Comparison of ENCODE assay signal across 15 cellular contexts in genomic region chr4:41185614-41186609, GRCh38. TPM values are rescaled to one million over a fixed set of nuclear protein-coding genes. Genes with fewer than 3 reads are reported as not detected.
DNase-seq lines count a peak whose midpoint lies in the region; ATAC-seq and TF ChIP-seq lines count a peak whose summit lies in the region.
"Had no signal": no experiment of that assay in that cellular context is flagged by ENCODE, and none has a peak within 500 bp of the region (broad histone marks: within the 10 kb centered on the region; RNA-seq: fewer than 3 reads in every experiment).

No MANE protein-coding gene starts in this region.

- CTCF ChIA-PET in SK-N-SH (lab: Yijun Ruan, JAX) = interaction anchor here (0.9 to 1.4 kb wide), 2 partner anchors 9 to 28 kb away, joined by 3 to 4 read pairs; partner anchors contain the start of gene APBB2

- ATAC-seq in omental fat pad (ENCODE audit: low FRiP score) (peak; percentile 62), GM21526 (IDR thresholded peaks at IDR 0.05; ENCODE audit: low FRiP score, unreplicated experiment) (no peak)

- no peak for TF ChIP-seq EP300 in SK-N-SH (IDR thresholded peaks at IDR 0.05; ENCODE audit: borderline replicate concordance in 1 of 2, low read depth in 1 of 2, low read length in 1 of 2)

- H3K9ac ChIP-seq in SK-N-SH (peak overlapping the region; percentile 5; the same call in 1 of the 2 replicates), fibroblast of lung (ENCODE audit: insufficient read depth, low read length) (no peak overlapping the region)

- peaks cover 100% of the 10 kb centered on the region for H3K79me2 ChIP-seq in SK-N-SH (ENCODE audit: insufficient read depth)
- H3K79me2 ChIP-seq in fibroblast of lung (ENCODE audit: control insufficient read depth, insufficient read depth, low read length) = peaks cover 33% of the 10 kb centered on the region

- H3K9me3 ChIP-seq in SK-N-SH (no peaks in the 10 kb centered on the region), fibroblast of lung (ENCODE audit: control insufficient read depth, insufficient read depth, low read depth, low read length) (no peaks in the 10 kb centered on the region)
- H3K9me3 ChIP-seq: MG63, Peyer's patch had no signal

- 55% methylated on average over 5 of the region's 5 CpGs for WGBS in SK-N-SH (ENCODE audit: low lambda C conversion rate)

- no peak overlapping the region for H2AFZ ChIP-seq in SK-N-SH (ENCODE audit: low read depth)
- no peak overlapping the region for H2AFZ ChIP-seq in fibroblast of lung (ENCODE audit: low read length)

- TF ChIP-seq CTCF in GM06990 (IDR thresholded peaks at IDR 0.05; ENCODE audit: insufficient read depth, low read length, poor library complexity, severe bottlenecking) (no peak), SK-N-SH (IDR thresholded peaks at IDR 0.05) (no peak), fibroblast of lung (conservative IDR thresholded peaks at IDR 0.05 in 1 of 2, IDR thresholded peaks at IDR 0.05 in 1 of 2; ENCODE audit: low read depth in 1 of 2, low read length in 2 of 2) (no peak), omental fat pad (IDR thresholded peaks at IDR 0.05) (no peak)

- DNase-seq in GM06990 (ENCODE audit: extremely low read depth, insufficient read length) (no peak), SK-N-SH (no peak), fibroblast of lung (ENCODE audit: low read depth in 2 of 2) (peak; percentile 34 to 57), omental fat pad (ENCODE audit: low spot score) (no peak), GF-D8 (lab: John Stamatoyannopoulos, UW) (no peak), H7 (no peak)
- no peak for DNase-seq in NK-92 treated with Interleukin-12 subunit alpha and Interleukin-12 subunit beta, amount 100 ng/mL, for 24 hours (lab: John Stamatoyannopoulos, UW)
- DNase-seq: activated CD4-positive, alpha-beta T cell treated with anti-CD3 and anti-CD28 coated beads, Interleukin-2, amount 50 U/mL, for 1 hour; endodermal cell; GOT3; MG63; midbrain; Peyer's patch; posterior cingulate gyrus had no signal

- H3F3A ChIP-seq in SK-N-SH (replicated peaks; ENCODE audit: insufficient read depth) = no peaks in the 10 kb centered on the region

- H3K36me3 ChIP-seq in GM06990 (ENCODE audit: control insufficient read depth, insufficient read depth, low read length) = no peaks in the 10 kb centered on the region
- H3K36me3 ChIP-seq in SK-N-SH (replicated peaks in 1 of 2; ENCODE audit: control insufficient read depth in 1 of 2, insufficient read depth in 2 of 2, low read length in 1 of 2) = no peaks in the 10 kb centered on the region
- no peaks in the 10 kb centered on the region for H3K36me3 ChIP-seq in fibroblast of lung (ENCODE audit: control insufficient read depth, insufficient read depth, low read length)
- no peaks in the 10 kb centered on the region for H3K36me3 ChIP-seq in H7 (replicated peaks; ENCODE audit: control insufficient read depth, insufficient read depth, low read length)
- H3K36me3 ChIP-seq: MG63, Peyer's patch had no signal

- no peaks in the 10 kb centered on the region for H3K9me2 ChIP-seq in SK-N-SH

- H3K27ac ChIP-seq in SK-N-SH (ENCODE audit: low read depth in 2 of 2, low read length in 1 of 2) (peak overlapping the region; percentile 36 to 53), fibroblast of lung (ENCODE audit: insufficient read depth, low read length) (no peak overlapping the region)
- H3K27ac ChIP-seq: Peyer's patch had no signal

- no peaks in the 10 kb centered on the region for H3K27me3 ChIP-seq in GM06990 (replicated peaks; ENCODE audit: control insufficient read depth, insufficient read depth, low read length)
- no peaks in the 10 kb centered on the region for H3K27me3 ChIP-seq in SK-N-SH (ENCODE audit: insufficient read depth)
- no peaks in the 10 kb centered on the region for H3K27me3 ChIP-seq in fibroblast of lung (ENCODE audit: control insufficient read depth, insufficient read depth, low read length)
- no peaks in the 10 kb centered on the region for H3K27me3 ChIP-seq in H7 (ENCODE audit: control insufficient read depth, insufficient read depth, low read length)
- H3K27me3 ChIP-seq: MG63, Peyer's patch had no signal

- TF ChIP-seq RAD21 in SK-N-SH (IDR thresholded peaks at IDR 0.05; ENCODE audit: low read length) = no peak

- H3K4me2 ChIP-seq in SK-N-SH = peak overlapping the region; percentile 48; the same call in 1 of the 2 replicates
- peak overlapping the region; percentile 91 for H3K4me2 ChIP-seq in fibroblast of lung (ENCODE audit: extremely low read depth, insufficient read depth, low read length)

- POLR2A ChIA-PET in SK-N-SH (lab: Yijun Ruan, JAX) = no interaction called here

- H3K4me1 ChIP-seq in SK-N-SH (ENCODE audit: control insufficient read depth in 1 of 2, insufficient read depth in 2 of 2, low read depth in 1 of 2, low read length in 1 of 2) = peaks cover 7 to 18% of the 10 kb centered on the region in 2 experiments; a peak in 3 of 4 replicates
- no peaks in the 10 kb centered on the region for H3K4me1 ChIP-seq in fibroblast of lung (ENCODE audit: control insufficient read depth, extremely low read depth, insufficient read depth, low read length)
- H3K4me1 ChIP-seq: Peyer's patch had no signal

- H3K4me3 ChIP-seq in GM06990 (replicated peaks; ENCODE audit: low read depth, low read length) = peak overlapping the region; percentile 38
- 0 out of 4 replicates have a peak overlapping the region, but pooled peaks of 1 of the 2 experiments have one; percentile 1 for H3K4me3 ChIP-seq in SK-N-SH (ENCODE audit: low read depth in 2 of 2, low read length in 1 of 2)
- H3K4me3 ChIP-seq in fibroblast of lung (replicated peaks in 1 of 4; ENCODE audit: control extremely low read depth in 1 of 4, insufficient read depth in 1 of 4, low read depth in 3 of 4, low read length in 4 of 4) = peak overlapping the region in 3 of 4 experiments; percentile 26 to 38 (median 36)
- H3K4me3 ChIP-seq in H7 (ENCODE audit: insufficient read depth, low read depth, low read length) = no peak overlapping the region
- H3K4me3 ChIP-seq: MG63, Peyer's patch had no signal

- H4K20me1 ChIP-seq in SK-N-SH (ENCODE audit: insufficient read depth) (peaks cover 31% of the 10 kb centered on the region; the same call in 1 of the 2 replicates), fibroblast of lung (ENCODE audit: control insufficient read depth, extremely low read depth, insufficient read depth, low read length) (no peaks in the 10 kb centered on the region)

TF ChIP-seq in SK-N-SH, 30 proteins besides CTCF, POLR2A, EP300 and RAD21:
- TF ChIP-seq MAX (IDR thresholded peaks at IDR 0.05; ENCODE audit: low read depth) = no peak
- 0 out of 2 replicates have a peak, but pooled peaks have one; percentile 7 for TF ChIP-seq JUND (IDR thresholded peaks at IDR 0.05)
- TF ChIP-seq NFIC (IDR thresholded peaks at IDR 0.05; ENCODE audit: borderline replicate concordance) = no peak

RNA-seq across cellular contexts. Expression of gene APBB2, which starts 28.4 kb away (rescaled TPM):
- polyA plus RNA-seq in SK-N-SH (2012; rRNA removed) (49.8 and 56.6 TPM in 2 replicates), fibroblast of lung (29.8 and 39.8 TPM in 2 replicates)
- polyA plus RNA-seq in SK-N-SH (2012; cell fraction: cytosol; rRNA removed) = 42.3 and 54.5 TPM in 2 replicates
- 71.4 and 112 TPM in 2 replicates for polyA plus RNA-seq in SK-N-SH (2012; cell fraction: nucleus; rRNA removed)
- total RNA-seq in fibroblast of lung (18.7 and 25.1 TPM in 2 replicates), omental fat pad (100 to 1,000 TPM in 2 of 4 donors, 10 to 100 TPM in 2; 76.6 to 138 (median 113) TPM)
- 17.2 and 18.2 TPM in 2 replicates for polyA plus RNA-seq in fibroblast of lung (2012)
- 46.6 and 52.9 TPM in 2 replicates for polyA minus RNA-seq in fibroblast of lung (ENCODE audit: low replicate concordance)
- total RNA-seq in H7 (2014; rRNA removed; shearing (Covaris generic)) = 33.4 and 33.9 TPM in 2 replicates

Comparison
In these comparisons a context has a peak if more than half of its experiments do, and no peak if none do; other contexts are left out.
1. DNase-seq: peak in fibroblast of lung (2 of 2); none in GM06990 (single experiment), SK-N-SH (single experiment), omental fat pad (single experiment), GF-D8 (single experiment), NK-92 treated with Interleukin-12 subunit alpha and Interleukin-12 subunit beta, amount 100 ng/mL, for 24 hours (single experiment) and H7 (single experiment).